Comparison of ENCODE assay signal across 23 cellular contexts in genomic region chr4:48949086-48949485, GRCh38. TPM values are rescaled to one million over a fixed set of nuclear protein-coding genes. Genes with fewer than 3 reads are reported as not detected.
"Had no signal": no experiment of that assay in that cellular context is flagged by ENCODE, and none has a peak within 500 bp of the region (broad histone marks: within the 10 kb centered on the region; RNA-seq: fewer than 3 reads in every experiment).

No MANE protein-coding gene starts in this region.

- H3K4me3 ChIP-seq: dorsolateral prefrontal cortex, lung, neural progenitor cell, pancreas, upper lobe of right lung had no signal

- H3K27ac ChIP-seq: dorsolateral prefrontal cortex, neural progenitor cell, pancreas, upper lobe of right lung, VCaP had no signal

- H2AFZ ChIP-seq: neural progenitor cell had no signal

- H3K9ac ChIP-seq: neural progenitor cell had no signal

- H3K27me3 ChIP-seq: dorsolateral prefrontal cortex, neural progenitor cell, pancreas, upper lobe of right lung had no signal

- H3K9me3 ChIP-seq: pancreas, upper lobe of right lung had no signal

- H3K36me3 ChIP-seq: neural progenitor cell, pancreas, upper lobe of right lung had no signal

- H3K4me1 ChIP-seq: neural progenitor cell, pancreas, upper lobe of right lung had no signal

- ATAC-seq: activated naive CD8-positive, alpha-beta T cell treated with anti-CD3 and anti-CD28 coated beads, Interleukin-2, amount 50 U/mL, for 24 hours; activated T-helper 17 cell treated with anti-CD3 and anti-CD28 coated beads, Interleukin-2, amount 50 U/mL, for 72 hours; pancreas; upper lobe of right lung had no signal

- H3K4me2 ChIP-seq: neural progenitor cell had no signal

- DNase-seq: activated CD4-positive, alpha-beta T cell treated with anti-CD3 and anti-CD28 coated beads for 1 hour; activated CD4-positive, alpha-beta T cell treated with anti-CD3 and anti-CD28 coated beads, Interleukin-2, amount 50 U/mL, for 4 hours; activated naive CD4-positive, alpha-beta T cell treated with anti-CD3 and anti-CD28 coated beads for 36 hours; activated naive CD8-positive, alpha-beta T cell treated with anti-CD3 and anti-CD28 coated beads, Interleukin-2, amount 50 U/mL, for 24 hours; activated T-cell treated with anti-CD3 and anti-CD28 coated beads for 4 hours; dorsolateral prefrontal cortex; endodermal cell; erythroblast; hypothalamus; naive B cell; pancreas; stimulated activated CD4-positive, alpha-beta T cell treated with anti-CD3 and anti-CD28 coated beads, Interleukin-4, amount 100 ng/mL, for 4 hours; stimulated activated CD8-positive, alpha-beta memory T cell treated with anti-CD3 and anti-CD28 coated beads, Interleukin-4, amount 100 ng/mL, for 48 hours; stimulated activated naive CD4-positive, alpha-beta T cell treated with Interleukin-2 at 50 U/mL for 16 hours; T-helper 1 cell; upper lobe of right lung had no signal

RNA-seq across cellular contexts. Expression of gene CWH43, which starts 37.0 kb away (rescaled TPM):
- total RNA-seq: activated naive CD4-positive, alpha-beta T cell treated with anti-CD3 and anti-CD28 coated beads for 36 hours; activated T-helper 17 cell treated with anti-CD3 and anti-CD28 coated beads, Interleukin-2, amount 50 U/mL, for 72 hours; astrocyte; endodermal cell; glomerular endothelial cell; skeletal muscle tissue; upper lobe of right lung had no signal
